9 cellular contexts compared by ENCODE assay signal in genomic region chr2:239303711-239304532, GRCh38.
DNase-seq lines count a peak whose midpoint lies in the region; ATAC-seq and TF ChIP-seq lines count a peak whose summit lies in the region.
"Had no signal": no experiment of that assay in that cellular context is flagged by ENCODE, and none has a peak within 500 bp of the region (broad histone marks: within the 10 kb centered on the region; RNA-seq: fewer than 3 reads in every experiment).

No MANE protein-coding gene starts in this region.

- no peak for TF ChIP-seq EP300 in esophagus muscularis mucosa (IDR thresholded peaks at IDR 0.05)

- WGBS in esophagus muscularis mucosa = 72% methylated on average over 17 of the region's 21 CpGs

- H3K4me3 ChIP-seq in esophagus muscularis mucosa (peak overlapping the region in 2 of 4 donors; percentile 12 to 51), stomach smooth muscle (ENCODE audit: low read length in 2 of 2) (peak overlapping the region; percentile 17 to 88), foreskin fibroblast (ENCODE audit: low read depth in 1 of 2, low read length in 2 of 2) (no peak overlapping the region)

- H3K4me1 ChIP-seq in esophagus muscularis mucosa (peaks cover 83 to 100% (median 99%) of the 10 kb centered on the region in 4 donors), stomach smooth muscle (ENCODE audit: control insufficient read depth, insufficient read depth, low read length) (peaks cover 90% of the 10 kb centered on the region)

- H3K9ac ChIP-seq in stomach smooth muscle (ENCODE audit: low read length in 2 of 2) = peak overlapping the region; percentile 24 to 62

- H3K9me3 ChIP-seq in esophagus muscularis mucosa (no peaks in the 10 kb centered on the region), stomach smooth muscle (ENCODE audit: control insufficient read depth in 2 of 2, low read length in 2 of 2) (no peaks in the 10 kb centered on the region)

- intact Hi-C loops in esophagus muscularis mucosa (cut with DNase I) = no loop called here

- H3K36me3 ChIP-seq in esophagus muscularis mucosa (no peaks in the 10 kb centered on the region), stomach smooth muscle (ENCODE audit: control insufficient read depth in 2 of 2, insufficient read depth in 2 of 2, low read length in 2 of 2) (no peaks in the 10 kb centered on the region)

- H3K27ac ChIP-seq in esophagus muscularis mucosa (replicated peaks in 1 of 4) = peak overlapping the region; percentile 82 to 92 (median 90)
- peak overlapping the region; percentile 98 for H3K27ac ChIP-seq in stomach smooth muscle (ENCODE audit: low read length)
- H3K27ac ChIP-seq: HL-60 had no signal

- H3K27me3 ChIP-seq in esophagus muscularis mucosa (no peaks in the 10 kb centered on the region), stomach smooth muscle (ENCODE audit: control insufficient read depth in 1 of 2, insufficient read depth in 2 of 2, low read length in 2 of 2) (no peaks in the 10 kb centered on the region)

- DNase-seq in activated T-cell treated with anti-CD3 and anti-CD28 coated beads, Interleukin-2, amount 50 U/mL, for 1 hour = peak; percentile 17
- DNase-seq in activated T-cell treated with anti-CD3 and anti-CD28 coated beads for 4 hours (no peak), esophagus muscularis mucosa (ENCODE audit: extremely low spot score) (no peak), glomerular visceral epithelial cell (ENCODE audit: extremely low spot score) (no peak), foreskin fibroblast (no peak), NOMO-1 treated with dmso at 0.1 percent for 144 hours (lab: John Stamatoyannopoulos, UW; ENCODE audit: unreplicated experiment) (no peak)

- peak; percentile 63 for ATAC-seq in HG03354 (IDR thresholded peaks at IDR 0.05; ENCODE audit: poor library complexity, severe bottlenecking, unreplicated experiment)

- TF ChIP-seq POLR2A in esophagus muscularis mucosa (IDR thresholded peaks at IDR 0.05; ENCODE audit: low read depth) = no peak

- TF ChIP-seq CTCF in esophagus muscularis mucosa (IDR thresholded peaks at IDR 0.05) (no peak), foreskin fibroblast (IDR thresholded peaks at IDR 0.05; ENCODE audit: low read depth, low read length) (no peak)

Comparison
In these comparisons a context has a peak if more than half of its experiments do, and no peak if none do; other contexts are left out.
1. H3K4me3 ChIP-seq: peak in stomach smooth muscle (2 of 2); none in foreskin fibroblast (0 of 2).